ENCODE assay signal across 20 cellular contexts in genomic region chr16:14321542-14321941, GRCh38.
A peak's percentile ranks its signal among the peaks of the same experiment; 100 is the strongest.
DNase-seq lines count a peak whose midpoint lies in the region; ATAC-seq, FAIRE-seq and TF ChIP-seq lines count a peak whose summit lies in the region.
"Had no signal": no experiment of that assay in that cellular context is flagged by ENCODE, and none has a peak within 500 bp of the region (broad histone marks: within the 10 kb centered on the region; RNA-seq: fewer than 3 reads in every experiment).

No MANE protein-coding gene starts in this region.

- H3K9me3 ChIP-seq in right atrium auricular region (no peaks in the 10 kb centered on the region), adrenal gland (replicated peaks in 1 of 3) (no peaks in the 10 kb centered on the region), HepG2 (ENCODE audit: low read length) (no peaks in the 10 kb centered on the region)
- H3K9me3 ChIP-seq: right lobe of liver, thyroid gland had no signal

- DNase-seq in Right ventricle myocardium inferior (ENCODE audit: missing footprints) (no peak), right atrium auricular region (ENCODE audit: low spot score) (no peak), adrenal gland (peak; percentile 34 to 88 (median 82)), HepG2 (ENCODE audit: low spot score) (no peak), NCI-H510A treated with DMSO at 0.1 percent for 48 hours (lab: John Stamatoyannopoulos, UW) (no peak)
- no peak for DNase-seq in stimulated activated CD4-positive, alpha-beta T cell treated with anti-CD3 and anti-CD28 coated beads, Interleukin-2, amount 100 ng/mL, for 48 hours
- DNase-seq: activated CD8-positive, alpha-beta T cell treated with anti-CD3 and anti-CD28 coated beads for 36 hours; CD8-positive, alpha-beta T cell; EL; endodermal cell; NCI-H524 treated with DMSO at 0.1 percent for 48 hours; nephron progenitor cell; SW 1271; WERI-Rb-1 had no signal

- H3K9ac ChIP-seq in HepG2 (ENCODE audit: insufficient read depth, low read depth, low read length), result no peak overlapping the region

- H3K27ac ChIP-seq in right atrium auricular region, result no peak overlapping the region
- H3K27ac ChIP-seq in adrenal gland, result peak overlapping the region in 2 of 5 donors; percentile 59 to 66
- H3K27ac ChIP-seq in HepG2 (ENCODE audit: extremely low read length, insufficient read depth, low read length), result no peak overlapping the region
- H3K27ac ChIP-seq: PC-9, right lobe of liver, thyroid gland, WERI-Rb-1 had no signal

- 59 to 72% (median 67%) methylated on average over 6 of the region's 6 CpGs for WGBS in adrenal gland, 4 donors
- WGBS in HepG2 (ENCODE audit: low lambda C conversion rate), result 98% methylated on average over 6 of the region's 6 CpGs

- POLR2A ChIA-PET in HepG2 (lab: Yijun Ruan, JAX), result no interaction called here

- in situ Hi-C loops in HepG2 (cut with HindIII; ENCODE audit: extremely low pct_ligation_motif_present, low pct_unique_long_range_greater_than_20kb), result no loop called here

- CTCF ChIA-PET in HepG2 (lab: Yijun Ruan, JAX; ENCODE audit: low intra/inter-chr PET ratio, low total read pairs), result no interaction called here

- no peak for TF ChIP-seq EP300 in HepG2 (IDR thresholded peaks at IDR 0.05; ENCODE audit: low read depth in 2 of 2, low read length in 2 of 2)
- TF ChIP-seq EP300 in HepG2 (CRISPR knock-in tag; IDR thresholded peaks at IDR 0.05; ENCODE audit: borderline replicate concordance), result no peak

- no peak overlapping the region for H3K4me2 ChIP-seq in HepG2 (ENCODE audit: low read depth, low read length)
- H3K4me2 ChIP-seq: PC-9 had no signal

- FAIRE-seq in HepG2 (lab: Jason Lieb, UNC), result no peak
- FAIRE-seq: H54 had no signal

- H3K4me1 ChIP-seq in right atrium auricular region (peaks cover 0 to 16% of the 10 kb centered on the region in 2 donors), adrenal gland (replicated peaks in 1 of 2) (peaks cover 17 to 24% of the 10 kb centered on the region in 2 donors), HepG2 (ENCODE audit: insufficient read depth, low read length) (peaks cover 33% of the 10 kb centered on the region)

- H3K27me3 ChIP-seq in right atrium auricular region, result no peaks in the 10 kb centered on the region
- no peaks in the 10 kb centered on the region for H3K27me3 ChIP-seq in adrenal gland
- H3K27me3 ChIP-seq in HepG2 (ENCODE audit: control insufficient read depth in 1 of 2, insufficient read depth in 2 of 2, low read length in 2 of 2), result no peaks in the 10 kb centered on the region
- H3K27me3 ChIP-seq: right lobe of liver, thyroid gland had no signal

- H3K36me3 ChIP-seq in right atrium auricular region, result no peaks in the 10 kb centered on the region
- no peaks in the 10 kb centered on the region for H3K36me3 ChIP-seq in adrenal gland (replicated peaks in 1 of 2)
- peaks cover 11 to 27% of the 10 kb centered on the region in 2 experiments; a peak in 4 of 5 replicates for H3K36me3 ChIP-seq in HepG2 (replicated peaks in 1 of 2; ENCODE audit: control insufficient read depth in 1 of 2, insufficient read depth in 2 of 2, low read length in 2 of 2)
- H3K36me3 ChIP-seq: right lobe of liver, thyroid gland, WERI-Rb-1 had no signal

- BruUV-seq in HepG2 (replicated peaks; lab: Mats Ljungman, UMichigan), result no TSS peak

- peaks cover 59% of the 10 kb centered on the region for H3K79me2 ChIP-seq in HepG2 (ENCODE audit: insufficient read depth, low read length)

- peaks cover 24% of the 10 kb centered on the region; the same call in 1 of the 2 replicates for H4K20me1 ChIP-seq in HepG2 (ENCODE audit: insufficient read depth, low read length)

- TF ChIP-seq CTCF in right atrium auricular region (IDR thresholded peaks at IDR 0.05) (no peak), adrenal gland (IDR thresholded peaks at IDR 0.05) (no peak), HepG2 (CRISPR knock-in tag; IDR thresholded peaks at IDR 0.05) (no peak)

- H3K4me3 ChIP-seq in right atrium auricular region (no peak overlapping the region), adrenal gland (no peak overlapping the region), HepG2 (replicated peaks in 1 of 3; ENCODE audit: insufficient read depth in 1 of 3, low read depth in 2 of 3, low read length in 3 of 3) (no peak overlapping the region)
- H3K4me3 ChIP-seq: PC-9, right lobe of liver, thyroid gland had no signal

- intact Hi-C loops in Right ventricle myocardium inferior (cut with DNase I) (loop anchor here (5.0 kb wide), 1 partner anchor 166 kb away; no protein-coding TSS in a partner anchor), adrenal gland (cut with DNase I) (no loop called here), HepG2 (cut with micrococcal nuclease; ENCODE audit: unreplicated experiment) (no loop called here)

- TF ChIP-seq RAD21 in HepG2 (CRISPR knock-in tag; IDR thresholded peaks at IDR 0.05), result no peak

- no peak overlapping the region for H2AFZ ChIP-seq in HepG2 (ENCODE audit: low read length)
- H2AFZ ChIP-seq: PC-9 had no signal

- ATAC-seq in Right ventricle myocardium inferior, result peak; percentile 81
- ATAC-seq in HepG2, result no peak
- ATAC-seq in GM18867 (IDR thresholded peaks at IDR 0.05; ENCODE audit: unreplicated experiment), result no peak
- no peak for ATAC-seq in HG03457 (IDR thresholded peaks at IDR 0.05; ENCODE audit: unreplicated experiment)
- ATAC-seq: activated CD8-positive, alpha-beta T cell treated with anti-CD3 and anti-CD28 coated beads for 36 hours; CD8-positive, alpha-beta T cell; right lobe of liver had no signal

- TF ChIP-seq POLR2A in adrenal gland (IDR thresholded peaks at IDR 0.05) (peak in 1 of 2 donors; percentile 15), HepG2 (IDR thresholded peaks at IDR 0.05; ENCODE audit: insufficient read depth in 1 of 2, low read depth in 2 of 2, low read length in 2 of 2) (no peak)

TF ChIP-seq in HepG2, 621 proteins besides CTCF, POLR2A, EP300 and RAD21:
- TF ChIP-seq ZSCAN12 (CRISPR knock-in tag; IDR thresholded peaks at IDR 0.05) (no peak), RAD51 (IDR thresholded peaks at IDR 0.05; ENCODE audit: borderline replicate concordance) (peak; percentile 34; the same call in 1 of the 2 replicates), USF2 (IDR thresholded peaks at IDR 0.05; ENCODE audit: low read depth, low read length) (peak; percentile 39), USF2 (CRISPR knock-in tag; IDR thresholded peaks at IDR 0.05; ENCODE audit: borderline replicate concordance) (no peak; the same call in 1 of the 2 replicates), YY1 (IDR thresholded peaks at IDR 0.05; ENCODE audit: insufficient read depth, insufficient replicate concordance, low read depth, low read length) (peak; percentile 23), U2AF1 (optimal IDR thresholded peaks at IDR 0.05; ENCODE audit: low read depth, low read length) (no peak), NFYC (CRISPR knock-in tag; IDR thresholded peaks at IDR 0.05) (0 out of 2 replicates have a peak, but pooled peaks have one; percentile 49), ZNF574 (CRISPR knock-in tag; IDR thresholded peaks at IDR 0.05) (0 out of 2 replicates have a peak, but pooled peaks have one; percentile 20), ATRX (CRISPR knock-in tag; IDR thresholded peaks at IDR 0.05; ENCODE audit: borderline replicate concordance) (no peak)

Comparison
In these comparisons a context has a peak if more than half of its experiments do, and no peak if none do; other contexts are left out.
1. DNase-seq: peak in adrenal gland (7 of 7); none in Right ventricle myocardium inferior (single experiment), right atrium auricular region (single experiment), HepG2 (single experiment), NCI-H510A treated with DMSO at 0.1 percent for 48 hours (single experiment) and stimulated activated CD4-positive, alpha-beta T cell treated with anti-CD3 and anti-CD28 coated beads, Interleukin-2, amount 100 ng/mL, for 48 hours (0 of 2).